ENCODE assay signal across 21 cellular contexts in genomic region chr1:112439592-112439991, GRCh38. TPM values are rescaled to one million over a fixed set of nuclear protein-coding genes. Genes with fewer than 3 reads are reported as not detected.
DNase-seq lines count a peak whose midpoint lies in the region; ATAC-seq and TF ChIP-seq lines count a peak whose summit lies in the region.
"Had no signal": no experiment of that assay in that cellular context is flagged by ENCODE, and none has a peak within 500 bp of the region (broad histone marks: within the 10 kb centered on the region; RNA-seq: fewer than 3 reads in every experiment).

No MANE protein-coding gene starts in this region.

- no peak overlapping the region for H3K4me3 Mint-ChIP-seq in nephron
- H3K4me3 Mint-ChIP-seq: activated CD8-positive, alpha-beta T cell treated with anti-CD3 and anti-CD28 coated beads for 36 hours; activated naive CD8-positive, alpha-beta T cell; central memory CD8-positive, alpha-beta T cell; naive B cell had no signal

- H3K4me3 ChIP-seq in heart right ventricle (no peak overlapping the region), transverse colon (no peak overlapping the region)
- H3K4me3 ChIP-seq: ascending aorta had no signal

- peaks cover 0 to 11% (median 0%) of the 10 kb centered on the region in 9 donors for H3K36me3 ChIP-seq in heart right ventricle
- peaks cover 0 to 13% (median 2%) of the 10 kb centered on the region in 4 donors for H3K36me3 ChIP-seq in transverse colon

- H3K9me3 ChIP-seq in heart right ventricle (peaks cover 0 to 6% (median 0%) of the 10 kb centered on the region in 11 donors), transverse colon (no peaks in the 10 kb centered on the region)
- H3K9me3 ChIP-seq: ascending aorta had no signal

- H3K9me3 Mint-ChIP-seq in nephron = no peaks in the 10 kb centered on the region
- H3K9me3 Mint-ChIP-seq: activated CD8-positive, alpha-beta T cell treated with anti-CD3 and anti-CD28 coated beads for 36 hours; central memory CD8-positive, alpha-beta T cell had no signal

- H3K4me1 ChIP-seq in heart right ventricle (peaks cover 0 to 81% (median 39%) of the 10 kb centered on the region in 9 donors), transverse colon (peaks cover 0 to 23% (median 2%) of the 10 kb centered on the region in 4 donors)

- TF ChIP-seq CTCF in heart right ventricle (IDR thresholded peaks at IDR 0.05) (no peak), nephron (IDR thresholded peaks at IDR 0.05; ENCODE audit: unreplicated experiment in 3 of 3) (no peak), transverse colon (IDR thresholded peaks at IDR 0.05) (no peak)

- no peaks in the 10 kb centered on the region for H3K27me3 Mint-ChIP-seq in nephron (ENCODE audit: low read depth)
- H3K27me3 Mint-ChIP-seq: naive B cell had no signal

- peak; percentile 82 for DNase-seq in dermis blood vessel endothelial cell
- no peak for DNase-seq in heart right ventricle
- no peak for DNase-seq in transverse colon
- DNase-seq in superior temporal gyrus (ENCODE audit: extremely low spot score) = no peak
- no peak for DNase-seq in Ammon's horn (ENCODE audit: low spot score)
- DNase-seq: activated CD4-positive, alpha-beta T cell treated with anti-CD3 and anti-CD28 coated beads for 1 hour; activated CD8-positive, alpha-beta T cell treated with anti-CD3 and anti-CD28 coated beads for 36 hours; HCEC 1CT; KBM-7; naive B cell; NCI-H1105; NCI-H1930; NCI-H524 treated with DMSO at 0.1 percent for 48 hours; SIG-M5; stimulated activated CD4-positive, alpha-beta T cell treated with anti-CD3 and anti-CD28 coated beads, Interleukin-2, amount 100 ng/mL, for 48 hours had no signal

- intact Hi-C loops in heart right ventricle (cut with DNase I) (loop anchor here in 2 of 10 donors (5.0 kb wide), 2 partner anchors 42 to 47 kb away; partner anchors contain the start of gene CTTNBP2NL (in 1 of the 2)), transverse colon (cut with DNase I; ENCODE audit: low total_unique reads) (no loop called here)

- H3K36me3 Mint-ChIP-seq in nephron (ENCODE audit: low read depth) = peaks cover 52% of the 10 kb centered on the region
- H3K36me3 Mint-ChIP-seq: activated naive CD8-positive, alpha-beta T cell; naive B cell had no signal

- WGBS in heart right ventricle, 2 donors = 50 to 57% methylated on average over 2 of the region's 2 CpGs
- WGBS in transverse colon (ENCODE audit: low coverage in 1 of 2), 2 donors = 56 to 69% methylated on average over 2 of the region's 2 CpGs

- no peaks in the 10 kb centered on the region for H3K27me3 ChIP-seq in heart right ventricle
- H3K27me3 ChIP-seq in transverse colon = no peaks in the 10 kb centered on the region
- H3K27me3 ChIP-seq: ascending aorta had no signal

- ATAC-seq in heart right ventricle (peak in 6 of 8 donors; percentile 52 to 74 (median 67)), esophagus mucosa (no peak)
- ATAC-seq: activated CD8-positive, alpha-beta T cell treated with anti-CD3 and anti-CD28 coated beads for 36 hours; Panc1 had no signal

- TF ChIP-seq EP300 in transverse colon (IDR thresholded peaks at IDR 0.05; ENCODE audit: low read depth) = no peak

- H3K4me1 Mint-ChIP-seq in nephron = peaks cover 21% of the 10 kb centered on the region
- H3K4me1 Mint-ChIP-seq: central memory CD8-positive, alpha-beta T cell had no signal

- TF ChIP-seq POLR2A in transverse colon (IDR thresholded peaks at IDR 0.05) = no peak

- H3K27ac ChIP-seq in heart right ventricle (peak overlapping the region; percentile 13 to 81 (median 60)), transverse colon (peak overlapping the region; percentile 22 to 51 (median 29))
- H3K27ac ChIP-seq: ascending aorta had no signal

- peak overlapping the region in 2 of 3 experiments; percentile 35 to 69 for H3K27ac Mint-ChIP-seq in nephron
- H3K27ac Mint-ChIP-seq: activated CD8-positive, alpha-beta T cell treated with anti-CD3 and anti-CD28 coated beads for 36 hours; activated naive CD8-positive, alpha-beta T cell had no signal

- in situ Hi-C loops in transverse colon (cut with MboI; ENCODE audit: low pct_ligation_motif_present in 1 of 4, low pct_unique_long_range_greater_than_20kb in 1 of 4, low sequenced_read_pairs in 3 of 4) = no loop called here

RNA-seq across cellular contexts. Expression of gene CTTNBP2NL, which starts 43.6 kb away (rescaled TPM):
- total RNA-seq in dermis blood vessel endothelial cell (23.8 and 28.0 TPM in 2 replicates), heart right ventricle (10 to 100 TPM; 12.1 to 20.6 (median 17.5) TPM), transverse colon (10 to 100 TPM; 44.6 to 64.8 (median 52.4) TPM), esophagus mucosa (35.1 TPM)
- polyA plus RNA-seq in heart right ventricle = 1 to 10 TPM; 3.9 to 6.7 TPM
